In genomic region chr7:81725496-81726117, GRCh38 we compare ENCODE assay signal across 15 cellular contexts. TPM values are rescaled to one million over a fixed set of nuclear protein-coding genes. Genes with fewer than 3 reads are reported as not detected.
DNase-seq lines count a peak whose midpoint lies in the region; ATAC-seq, FAIRE-seq and TF ChIP-seq lines count a peak whose summit lies in the region.
"Had no signal": no experiment of that assay in that cellular context is flagged by ENCODE, and none has a peak within 500 bp of the region (broad histone marks: within the 10 kb centered on the region; RNA-seq: fewer than 3 reads in every experiment).

No MANE protein-coding gene starts in this region.

- 13 to 16% methylated on average over 7 of the region's 7 CpGs for WGBS in GM23248 (ENCODE audit: low coverage in 1 of 2, low lambda C conversion rate in 2 of 2, missing lambda C conversion rate in 2 of 2), 2 experiments
- 74 to 76% methylated on average over 7 of the region's 7 CpGs for WGBS in sigmoid colon, 2 donors

- H2AFZ ChIP-seq in GM23248: peak overlapping the region; percentile 62

- peak overlapping the region; percentile 30; the same call in 1 of the 2 replicates for H3K9ac ChIP-seq in GM23248

- no peak for TF ChIP-seq CTCF in fibroblast of villous mesenchyme (IDR thresholded peaks at IDR 0.05; ENCODE audit: insufficient read depth, low read depth, low read length)
- TF ChIP-seq CTCF in sigmoid colon (IDR thresholded peaks at IDR 0.05): no peak

- ATAC-seq in SK-N-SH treated with all-trans-retinoic acid at 6 μM for 48 hours (peak; percentile 95), HG03108 (IDR thresholded peaks at IDR 0.05; ENCODE audit: unreplicated experiment) (no peak)

- H3K9me2 ChIP-seq in GM23248 (ENCODE audit: insufficient read depth): no peaks in the 10 kb centered on the region

- no peaks in the 10 kb centered on the region for H3K27me3 ChIP-seq in GM23248 (replicated peaks; ENCODE audit: insufficient read depth)
- H3K27me3 ChIP-seq in sigmoid colon: no peaks in the 10 kb centered on the region
- H3K27me3 ChIP-seq: neutrophil had no signal

- DNase-seq in GM23248: peak; percentile 87
- DNase-seq in fibroblast of villous mesenchyme (ENCODE audit: low read depth): peak; percentile 93
- DNase-seq in urothelium cell line (ENCODE audit: low spot score): peak; percentile 73
- DNase-seq in sigmoid colon: no peak
- no peak for DNase-seq in activated CD4-positive, alpha-beta T cell treated with anti-CD3 and anti-CD28 coated beads for 1 hour
- DNase-seq: activated CD8-positive, alpha-beta memory T cell treated with anti-CD3 and anti-CD28 coated beads, Interleukin-2, amount 50 U/mL, for 48 hours; DND-41; NCI-H1417 treated with DMSO at 0.1 percent for 48 hours; stimulated activated CD4-positive, alpha-beta T cell treated with anti-CD3 and anti-CD28 coated beads, Interleukin-2, amount 100 ng/mL, for 24 hours; stimulated activated naive CD4-positive, alpha-beta T cell had no signal

- H3K27ac ChIP-seq in GM23248: peak overlapping the region; percentile 61
- peak overlapping the region in 1 of 4 donors; percentile 13 for H3K27ac ChIP-seq in sigmoid colon
- H3K27ac ChIP-seq: neutrophil had no signal

- no peak for TF ChIP-seq POLR2A in sigmoid colon (IDR thresholded peaks at IDR 0.05)

- H3K4me2 ChIP-seq in GM23248 (ENCODE audit: unreplicated experiment): peak overlapping the region; percentile 69

- peaks cover 20% of the 10 kb centered on the region for H3F3A ChIP-seq in GM23248 (ENCODE audit: insufficient read depth)

- H3K36me3 ChIP-seq in GM23248 (ENCODE audit: low read depth): no peaks in the 10 kb centered on the region
- H3K36me3 ChIP-seq in sigmoid colon: no peaks in the 10 kb centered on the region

- peak overlapping the region; percentile 32 for H3K4me3 ChIP-seq in GM23248
- no peak overlapping the region for H3K4me3 ChIP-seq in fibroblast of villous mesenchyme (ENCODE audit: low read depth, low read length)
- peak overlapping the region in 1 of 4 donors; percentile 6 for H3K4me3 ChIP-seq in sigmoid colon

- peaks cover 22% of the 10 kb centered on the region for H3K4me1 ChIP-seq in GM23248 (ENCODE audit: insufficient read depth)
- H3K4me1 ChIP-seq in sigmoid colon: peaks cover 0 to 11% (median 5%) of the 10 kb centered on the region in 4 donors

- H3K9me3 ChIP-seq in GM23248 (ENCODE audit: low read depth) (no peaks in the 10 kb centered on the region), sigmoid colon (no peaks in the 10 kb centered on the region)
- H3K9me3 ChIP-seq: neutrophil had no signal

- intact Hi-C loops in sigmoid colon (cut with DNase I): no loop called here

- TF ChIP-seq EP300 in sigmoid colon (IDR thresholded peaks at IDR 0.05): no peak

- in situ Hi-C loops in GM23248 (cut with MboI): no loop called here

- FAIRE-seq in urothelium cell line (lab: Jason Lieb, UNC): peak; percentile 87

- H3K79me2 ChIP-seq in GM23248 (ENCODE audit: insufficient read depth): no peaks in the 10 kb centered on the region

- H4K20me1 ChIP-seq in GM23248 (ENCODE audit: insufficient read depth): no peaks in the 10 kb centered on the region

TF ChIP-seq in SK-N-SH treated with all-trans-retinoic acid at 6 μM for 48 hours, 23 proteins besides CTCF, POLR2A, EP300 and RAD21:
- TF ChIP-seq CREB5 (CRISPR knock-in tag; IDR thresholded peaks at IDR 0.05; ENCODE audit: low read depth): peak; percentile 85
- TF ChIP-seq ZFP30 (CRISPR knock-in tag; IDR thresholded peaks at IDR 0.05): no peak
- peak; percentile 88 for TF ChIP-seq ISL1 (CRISPR knock-in tag; IDR thresholded peaks at IDR 0.05)
- peak; percentile 70; the same call in 1 of the 2 replicates for TF ChIP-seq GLIS3 (CRISPR knock-in tag; IDR thresholded peaks at IDR 0.05)
TF ChIP-seq in SK-N-SH treated with all-trans-retinoic acid at 6 μM for 48 hours: peak in this region for 3.

RNA-seq across cellular contexts. Expression of gene HGF, which starts 44.2 kb away (rescaled TPM):
- total RNA-seq in GM23248 (2014; rRNA removed; shearing (Covaris generic)): 2.7 and 4.4 TPM in 2 replicates
- polyA plus RNA-seq in GM23248 (2016; fragmentation: Nextera tagmentation; extraction: Ambion mirVana) (1.5 and 2.3 TPM in 2 replicates), sigmoid colon (1 to 10 TPM in 2 of 3 donors, under 1 TPM in 1; 0.46 to 2.7 (median 1.8) TPM)
- total RNA-seq in fibroblast of villous mesenchyme (33.2 and 60.6 TPM in 2 replicates), sigmoid colon (10 to 100 TPM in 2 of 4 donors, 1 to 10 TPM in 2; 4.6 to 27.2 (median 8.1) TPM)
- total RNA-seq: epithelial cell of proximal tubule, kidney epithelial cell had no signal

Comparison
In these comparisons a context has a peak if more than half of its experiments do, and no peak if none do; other contexts are left out.
1. DNase-seq: peak in GM23248 (single experiment), fibroblast of villous mesenchyme (single experiment) and urothelium cell line (single experiment); none in sigmoid colon (single experiment) and activated CD4-positive, alpha-beta T cell treated with anti-CD3 and anti-CD28 coated beads for 1 hour (single experiment).